13 cellular contexts compared by ENCODE assay signal in genomic region chr6:118704911-118705310, GRCh38. TPM values are rescaled to one million over a fixed set of nuclear protein-coding genes. Genes with fewer than 3 reads are reported as not detected.
DNase-seq lines count a peak whose midpoint lies in the region; ATAC-seq, FAIRE-seq and TF ChIP-seq lines count a peak whose summit lies in the region.
"Had no signal": no experiment of that assay in that cellular context is flagged by ENCODE, and none has a peak within 500 bp of the region (broad histone marks: within the 10 kb centered on the region; RNA-seq: fewer than 3 reads in every experiment).

No MANE protein-coding gene starts in this region.

- TF ChIP-seq CTCF in activated CD8-positive, alpha-beta T cell treated with anti-CD3 and anti-CD28 coated beads for 36 hours (IDR thresholded peaks at IDR 0.05), result no peak
- no peak for TF ChIP-seq CTCF in D721Med (IDR thresholded peaks at IDR 0.05; ENCODE audit: insufficient read depth, missing control alignments)

- no peak for FAIRE-seq in D721Med (lab: Jason Lieb, UNC)
- FAIRE-seq: kidney, urothelium cell line had no signal

- peaks cover 55% of the 10 kb centered on the region for H3K4me1 Mint-ChIP-seq in activated naive CD4-positive, alpha-beta T cell treated with anti-CD3 and anti-CD28 coated beads, Interleukin-2, amount 10 ng/mL, durations not matched to agents 7 days and 5 days
- peaks cover 60% of the 10 kb centered on the region for H3K4me1 Mint-ChIP-seq in activated CD8-positive, alpha-beta T cell treated with anti-CD3 and anti-CD28 coated beads for 36 hours (ENCODE audit: low read depth)
- peaks cover 71 to 81% of the 10 kb centered on the region in 2 donors for H3K4me1 Mint-ChIP-seq in immature natural killer cell

- CTCF ChIA-PET in activated naive CD4-positive, alpha-beta T cell treated with anti-CD3 and anti-CD28 coated beads, Interleukin-2, amount 10 ng/mL, durations not matched to agents 7 days and 5 days (lab: Charles Lee), result interaction anchor here (0.9 to 1.8 kb wide), 5 partner anchors 21 to 191 kb away, joined by 3 to 4 read pairs (median 4); partner anchors contain the start of gene CEP85L
- CTCF ChIA-PET in activated CD8-positive, alpha-beta T cell treated with anti-CD3 and anti-CD28 coated beads for 36 hours (lab: Charles Lee), result interaction anchor here (0.6 to 4.9 kb wide), 8 partner anchors 13 to 96 kb away, joined by 3 to 21 read pairs (median 4); no protein-coding TSS in a partner anchor

- no peak for ATAC-seq in activated CD8-positive, alpha-beta T cell treated with anti-CD3 and anti-CD28 coated beads for 36 hours
- ATAC-seq: activated CD4-positive, CD25-positive, alpha-beta regulatory T cell treated with anti-CD3 and anti-CD28 coated beads, Interleukin-2, amount 50 U/mL, for 24 hours had no signal

- peaks cover 2% of the 10 kb centered on the region for H3K9me3 Mint-ChIP-seq in activated naive CD4-positive, alpha-beta T cell treated with anti-CD3 and anti-CD28 coated beads, Interleukin-2, amount 10 ng/mL, durations not matched to agents 7 days and 5 days
- no peaks in the 10 kb centered on the region for H3K9me3 Mint-ChIP-seq in activated CD8-positive, alpha-beta T cell treated with anti-CD3 and anti-CD28 coated beads for 36 hours
- H3K9me3 Mint-ChIP-seq in immature natural killer cell, result no peaks in the 10 kb centered on the region

- H3K27me3 Mint-ChIP-seq in activated naive CD4-positive, alpha-beta T cell treated with anti-CD3 and anti-CD28 coated beads, Interleukin-2, amount 10 ng/mL, durations not matched to agents 7 days and 5 days, result no peaks in the 10 kb centered on the region
- H3K27me3 Mint-ChIP-seq in activated CD8-positive, alpha-beta T cell treated with anti-CD3 and anti-CD28 coated beads for 36 hours, result no peaks in the 10 kb centered on the region
- peaks cover 7 to 11% (median 10%) of the 10 kb centered on the region in 3 donors for H3K27me3 Mint-ChIP-seq in immature natural killer cell (ENCODE audit: low read depth in 3 of 3)

- H3K27ac Mint-ChIP-seq in activated naive CD4-positive, alpha-beta T cell treated with anti-CD3 and anti-CD28 coated beads, Interleukin-2, amount 10 ng/mL, durations not matched to agents 7 days and 5 days, result peak overlapping the region; percentile 76
- peak overlapping the region; percentile 90 for H3K27ac Mint-ChIP-seq in activated CD8-positive, alpha-beta T cell treated with anti-CD3 and anti-CD28 coated beads for 36 hours
- H3K27ac Mint-ChIP-seq in immature natural killer cell, result peak overlapping the region; percentile 95 to 98 (median 97)

- no peak for DNase-seq in activated naive CD4-positive, alpha-beta T cell treated with anti-CD3 and anti-CD28 coated beads, Interleukin-2, amount 10 ng/mL, durations not matched to agents 7 days and 5 days
- no peak for DNase-seq in activated naive CD4-positive, alpha-beta T cell treated with Interleukin-2 at 50 U/mL for 16 hours
- no peak for DNase-seq in activated CD8-positive, alpha-beta T cell treated with anti-CD3 and anti-CD28 coated beads for 36 hours
- DNase-seq in immature natural killer cell (no peak), superior temporal gyrus (ENCODE audit: extremely low spot score) (peak; percentile 38), D721Med (ENCODE audit: insufficient read length, low spot score) (no peak), HuH-7 (ENCODE audit: low spot score) (no peak), substantia nigra (lab: John Stamatoyannopoulos, UW) (no peak)
- DNase-seq: kidney, NCI-H2171 had no signal

- peaks cover 58% of the 10 kb centered on the region for H3K36me3 Mint-ChIP-seq in activated naive CD4-positive, alpha-beta T cell treated with anti-CD3 and anti-CD28 coated beads, Interleukin-2, amount 10 ng/mL, durations not matched to agents 7 days and 5 days
- peaks cover 63% of the 10 kb centered on the region for H3K36me3 Mint-ChIP-seq in activated CD8-positive, alpha-beta T cell treated with anti-CD3 and anti-CD28 coated beads for 36 hours (ENCODE audit: low read depth)
- H3K36me3 Mint-ChIP-seq in immature natural killer cell, result peaks cover 14 to 16% (median 15%) of the 10 kb centered on the region in 3 donors

- intact Hi-C loops in activated CD8-positive, alpha-beta T cell treated with anti-CD3 and anti-CD28 coated beads for 36 hours (cut with micrococcal nuclease), result loop anchor here (5.0 kb wide), 2 partner anchors 43 to 187 kb away; partner anchors contain the start of gene ASF1A

- POLR2A ChIA-PET in activated CD8-positive, alpha-beta T cell treated with anti-CD3 and anti-CD28 coated beads for 36 hours (lab: Charles Lee), result interaction anchor here (0.6 to 3.3 kb wide), 7 partner anchors 8 to 50 kb away, joined by 3 to 18 read pairs (median 5); no protein-coding TSS in a partner anchor

- peak overlapping the region; percentile 96 for H3K4me3 Mint-ChIP-seq in activated naive CD4-positive, alpha-beta T cell treated with anti-CD3 and anti-CD28 coated beads, Interleukin-2, amount 10 ng/mL, durations not matched to agents 7 days and 5 days
- peak overlapping the region; percentile 73 for H3K4me3 Mint-ChIP-seq in activated CD8-positive, alpha-beta T cell treated with anti-CD3 and anti-CD28 coated beads for 36 hours
- peak overlapping the region in 4 of 5 donors; percentile 89 to 96 (median 94) for H3K4me3 Mint-ChIP-seq in immature natural killer cell

- no peak overlapping the region for H3K27ac ChIP-seq in substantia nigra (ENCODE audit: low read depth, low read length, poor library complexity, severe bottlenecking)
- H3K27ac ChIP-seq: C4-2B had no signal

RNA-seq across cellular contexts. Expression of gene CEP85L, which starts 53.5 kb away (rescaled TPM):
- total RNA-seq in activated CD8-positive, alpha-beta T cell treated with anti-CD3 and anti-CD28 coated beads for 36 hours, result 10 to 100 TPM; 39.6 to 40.3 TPM
- polyA plus RNA-seq in immature natural killer cell, result 10 to 100 TPM; 20.1 to 23.5 (median 21.5) TPM
